In genomic region chr11:25048632-25049031, GRCh38 we compare ENCODE assay signal across 10 cellular contexts.
"Had no signal": no experiment of that assay in that cellular context is flagged by ENCODE, and none has a peak within 500 bp of the region (broad histone marks: within the 10 kb centered on the region; RNA-seq: fewer than 3 reads in every experiment).

No MANE protein-coding gene starts in this region.

- H3K9me3 Mint-ChIP-seq: GM23338, H9 had no signal

- ATAC-seq: GM23338, K562 had no signal

- DNase-seq: H9, HCEC 1CT, HFFc6, IMR-90, KG1 had no signal

- H3K4me3 ChIP-seq: GM23338, K562 had no signal

- H3K27ac Mint-ChIP-seq: GM23338, HFFc6 had no signal

- FAIRE-seq: H1, H54, HTR-8/SVneo, K562 had no signal

- H3K4me3 Mint-ChIP-seq: GM23338, H9, HFFc6 had no signal
